ENCODE assay signal across 8 cellular contexts in genomic region chr11:12673924-12674570, GRCh38. TPM values are rescaled to one million over a fixed set of nuclear protein-coding genes. Genes with fewer than 3 reads are reported as not detected.
DNase-seq lines count a peak whose midpoint lies in the region; ATAC-seq and TF ChIP-seq lines count a peak whose summit lies in the region.

TSS of gene TEAD1 (plus strand) at chr11:12674421.

- peaks cover 0 to 9% of the 10 kb centered on the region in 2 donors for H3K36me3 Mint-ChIP-seq in activated naive CD4-positive, alpha-beta T cell treated with anti-CD3 and anti-CD28 coated beads, Interleukin-2, amount 50 U/mL, for 72 hours

- peaks cover 0 to 9% of the 10 kb centered on the region in 2 donors for H3K9me3 Mint-ChIP-seq in activated naive CD4-positive, alpha-beta T cell treated with anti-CD3 and anti-CD28 coated beads, Interleukin-2, amount 50 U/mL, for 72 hours

- no peak for TF ChIP-seq CTCF in neutrophil (IDR thresholded peaks at IDR 0.05)

- no peaks in the 10 kb centered on the region for H3K9me3 ChIP-seq in neutrophil

- H3K36me3 ChIP-seq in neutrophil: no peaks in the 10 kb centered on the region

- peak within 1 kb of the TSS; percentile 48 to 54 for H3K4me3 ChIP-seq in neutrophil (ENCODE audit: low read depth in 1 of 2, low read length in 1 of 2)

- no peak within 1 kb of the TSS for H3K27ac Mint-ChIP-seq in activated naive CD4-positive, alpha-beta T cell treated with anti-CD3 and anti-CD28 coated beads, Interleukin-2, amount 50 U/mL, for 72 hours

- no peak within 1 kb of the TSS for H3K27ac ChIP-seq in neutrophil

- peaks cover 91% of the 10 kb centered on the region for H3K27me3 ChIP-seq in neutrophil

- peaks cover 5 to 9% of the 10 kb centered on the region in 2 experiments for H3K4me1 ChIP-seq in neutrophil (ENCODE audit: control insufficient read depth in 1 of 2, insufficient read depth in 1 of 2, low read depth in 1 of 2, low read length in 1 of 2)

- DNase-seq in DMS 273 (lab: John Stamatoyannopoulos, UW; ENCODE audit: unreplicated experiment) (peak; percentile 93), LoVo (ENCODE audit: low spot score) (peak; percentile 94), SK-N-DZ (ENCODE audit: low spot score) (peak; percentile 88), germinal center (ENCODE audit: low spot score) (peak; percentile 92), stromal cell of bone marrow (ENCODE audit: low read depth) (peak; percentile 88)
- DNase-seq in activated naive CD4-positive, alpha-beta T cell treated with anti-CD3 and anti-CD28 coated beads, Interleukin-2, amount 50 U/mL, for 72 hours (ENCODE audit: low spot score in 2 of 2): peak; percentile 83 to 88

- peak; percentile 76 for ATAC-seq in GM21786 (IDR thresholded peaks at IDR 0.05; ENCODE audit: unreplicated experiment)
- peak; percentile 86 to 88 for ATAC-seq in activated naive CD4-positive, alpha-beta T cell treated with anti-CD3 and anti-CD28 coated beads, Interleukin-2, amount 50 U/mL, for 72 hours

RNA-seq across cellular contexts. Expression of gene TEAD1, which starts in this region (rescaled TPM):
- 29.0 and 44.2 TPM in 2 replicates for polyA plus RNA-seq in SK-N-DZ (2014; cell fraction: cytosol; rRNA removed)
- 23.3 and 31.1 TPM in 2 replicates for polyA plus RNA-seq in SK-N-DZ (2014; cell fraction: nucleus; rRNA removed)
- under 1 TPM; 0.14 to 0.18 TPM for total RNA-seq in activated naive CD4-positive, alpha-beta T cell treated with anti-CD3 and anti-CD28 coated beads, Interleukin-2, amount 50 U/mL, for 72 hours

Comparison
In these comparisons a context has a peak if more than half of its experiments do, and no peak if none do; other contexts are left out.
1. Peak in DNase-seq and ATAC-seq in activated naive CD4-positive, alpha-beta T cell treated with anti-CD3 and anti-CD28 coated beads, Interleukin-2, amount 50 U/mL, for 72 hours; RNA of the gene not detected or under 1 TPM.